In genomic region chr15:88022711-88023110, GRCh38 we compare ENCODE assay signal across 16 cellular contexts.
"Had no signal": no experiment of that assay in that cellular context is flagged by ENCODE, and none has a peak within 500 bp of the region (broad histone marks: within the 10 kb centered on the region; RNA-seq: fewer than 3 reads in every experiment).

No MANE protein-coding gene starts in this region.

- H3K27me3 ChIP-seq: body of pancreas, dorsolateral prefrontal cortex, neural progenitor cell had no signal

- H3K27ac ChIP-seq: body of pancreas had no signal

- H3K9me3 ChIP-seq: body of pancreas had no signal

- H3K4me1 ChIP-seq: body of pancreas had no signal

- DNase-seq: activated CD4-positive, alpha-beta T cell treated with anti-CD3 and anti-CD28 coated beads for 36 hours; activated CD4-positive, alpha-beta T cell treated with anti-CD3 and anti-CD28 coated beads, Interleukin-2, amount 50 U/mL, for 48 hours; activated gamma-delta T cell treated with Interleukin-2 at 50 U/mL for 16 hours; activated naive CD8-positive, alpha-beta T cell treated with anti-CD3 and anti-CD28 coated beads for 36 hours; activated T-cell treated with anti-CD3 and anti-CD28 coated beads for 4 hours; amygdala; body of pancreas; caudate nucleus; dorsolateral prefrontal cortex; immature natural killer cell; naive thymus-derived CD4-positive, alpha-beta T cell; right cardiac atrium; stimulated activated CD4-positive, alpha-beta T cell treated with anti-CD3 and anti-CD28 coated beads, Interleukin-2, amount 100 ng/mL, for 48 hours; stimulated activated naive CD8-positive, alpha-beta T cell treated with anti-CD3 and anti-CD28 coated beads, Interleukin-15, amount 100 ng/mL, for 72 hours had no signal

- H3K36me3 ChIP-seq: neural progenitor cell had no signal

- H3K4me3 ChIP-seq: body of pancreas, dorsolateral prefrontal cortex, neural progenitor cell, skin epidermis had no signal
